Comparison of ENCODE assay signal across 9 cellular contexts in genomic region chr1:47225430-47226100, GRCh38. TPM values are rescaled to one million over a fixed set of nuclear protein-coding genes. Genes with fewer than 3 reads are reported as not detected.
DNase-seq lines count a peak whose midpoint lies in the region; ATAC-seq, FAIRE-seq and TF ChIP-seq lines count a peak whose summit lies in the region.
"Had no signal": no experiment of that assay in that cellular context is flagged by ENCODE, and none has a peak within 500 bp of the region (broad histone marks: within the 10 kb centered on the region; RNA-seq: fewer than 3 reads in every experiment).

No MANE protein-coding gene starts in this region.

- no peak for TF ChIP-seq EP300 in K562 (IDR thresholded peaks at IDR 0.05; ENCODE audit: low read length)

- no peak for ATAC-seq in K562
- ATAC-seq in GM21619 (IDR thresholded peaks at IDR 0.05; ENCODE audit: unreplicated experiment), result no peak

- intact Hi-C loops in K562 (cut with micrococcal nuclease), result loop anchor here (5.0 kb wide), 1 partner anchor 37 kb away; no protein-coding TSS in a partner anchor

- no TSS peak for BruUV-seq in K562 (replicated peaks; lab: Mats Ljungman, UMichigan)

- no peak overlapping the region for H4K5ac ChIP-seq in mesendoderm (ENCODE audit: low read length)

- H3K27ac Mint-ChIP-seq in activated naive CD4-positive, alpha-beta T cell treated with anti-CD3 and anti-CD28 coated beads, Interleukin-2, amount 50 U/mL, for 24 hours, result no peak overlapping the region
- no peak overlapping the region for H3K27ac Mint-ChIP-seq in type B pancreatic cell

- H3K4me1 ChIP-seq in K562 (replicated peaks in 1 of 2; ENCODE audit: control insufficient read depth in 2 of 2, insufficient read depth in 2 of 2, low read length in 2 of 2) (peaks cover 25 to 37% of the 10 kb centered on the region in 2 experiments; a peak in 4 of 5 replicates), mesendoderm (ENCODE audit: control insufficient read depth, low read depth, low read length) (peaks cover 2% of the 10 kb centered on the region)

- H3K27me3 Mint-ChIP-seq in activated naive CD4-positive, alpha-beta T cell treated with anti-CD3 and anti-CD28 coated beads, Interleukin-2, amount 50 U/mL, for 24 hours, result peaks cover 43% of the 10 kb centered on the region
- peaks cover 50% of the 10 kb centered on the region for H3K27me3 Mint-ChIP-seq in type B pancreatic cell

- peak overlapping the region; percentile 79 for H3K56ac ChIP-seq in mesendoderm (ENCODE audit: low read length)

- H3K4me3 ChIP-seq in K562, result no peak overlapping the region
- H3K4me3 ChIP-seq in mesendoderm (ENCODE audit: low read length), result no peak overlapping the region

- H3K9ac ChIP-seq in K562 (ENCODE audit: insufficient read depth in 1 of 2, low read depth in 2 of 2, low read length in 2 of 2), result no peak overlapping the region
- no peak overlapping the region for H3K9ac ChIP-seq in mesendoderm (ENCODE audit: low read length)

- TF ChIP-seq CTCF in K562 (IDR thresholded peaks at IDR 0.05 in 2 of 3, conservative IDR thresholded peaks at IDR 0.05 in 1 of 3; ENCODE audit: insufficient read depth in 2 of 3, low read depth in 1 of 3, low read length in 3 of 3) (no peak), type B pancreatic cell (conservative IDR thresholded peaks at IDR 0.05) (no peak)

- no peak overlapping the region for H2AK5ac ChIP-seq in mesendoderm (ENCODE audit: low read length)

- no peak overlapping the region for H2BK120ac ChIP-seq in mesendoderm (ENCODE audit: low read depth, low read length)

- 94% methylated on average over 15 of the region's 79 CpGs for WGBS in K562 (ENCODE audit: insufficient coverage, low coverage, missing lambda C conversion rate)
- no CpG with 5 or more reads among the region's 79 CpGs for WGBS in mesendoderm (ENCODE audit: extremely low coverage, insufficient coverage, low lambda C conversion rate)

- no peak for TF ChIP-seq RAD21 in K562 (CRISPR knock-in tag; conservative IDR thresholded peaks at IDR 0.05 in 1 of 2, IDR thresholded peaks at IDR 0.05 in 1 of 2)

- no peak overlapping the region for H2BK5ac ChIP-seq in mesendoderm (ENCODE audit: low read length)

- H3K4me2 ChIP-seq in K562 (ENCODE audit: insufficient read depth, low read length), result no peak overlapping the region
- peak overlapping the region; percentile 48 for H3K4me2 ChIP-seq in mesendoderm (ENCODE audit: low read length)

- no peaks in the 10 kb centered on the region for H3K36me3 Mint-ChIP-seq in activated naive CD4-positive, alpha-beta T cell treated with anti-CD3 and anti-CD28 coated beads, Interleukin-2, amount 50 U/mL, for 24 hours
- no peaks in the 10 kb centered on the region for H3K36me3 Mint-ChIP-seq in type B pancreatic cell

- H3K27me3 ChIP-seq in K562 (ENCODE audit: control insufficient read depth in 2 of 2, insufficient read depth in 2 of 2, low read length in 2 of 2) (no peaks in the 10 kb centered on the region), mesendoderm (ENCODE audit: insufficient read depth, low read length, poor library complexity) (peaks cover 86% of the 10 kb centered on the region)

- H3K4me1 Mint-ChIP-seq in activated naive CD4-positive, alpha-beta T cell treated with anti-CD3 and anti-CD28 coated beads, Interleukin-2, amount 50 U/mL, for 24 hours, result peaks cover 21% of the 10 kb centered on the region
- H3K4me1 Mint-ChIP-seq in type B pancreatic cell (ENCODE audit: unreplicated experiment), result no peaks in the 10 kb centered on the region

- H2BK15ac ChIP-seq in mesendoderm (replicated peaks; ENCODE audit: low read depth), result no peak overlapping the region

- H4K20me1 ChIP-seq in K562 (replicated peaks; ENCODE audit: control insufficient read depth, insufficient read depth, low read length), result peaks cover 14% of the 10 kb centered on the region; the same call in 1 of the 2 replicates

- no peak overlapping the region for H3K23ac ChIP-seq in mesendoderm (ENCODE audit: low read length)

- peak overlapping the region; percentile 48 for H3K4me3 Mint-ChIP-seq in activated naive CD4-positive, alpha-beta T cell treated with anti-CD3 and anti-CD28 coated beads, Interleukin-2, amount 50 U/mL, for 24 hours
- H3K4me3 Mint-ChIP-seq in type B pancreatic cell, result peak overlapping the region; percentile 75

- H4K8ac ChIP-seq in mesendoderm (ENCODE audit: low read depth, low read length), result no peak overlapping the region

- peaks cover 97% of the 10 kb centered on the region for H3K79me2 ChIP-seq in K562 (ENCODE audit: control insufficient read depth, insufficient read depth, low read length)
- no peaks in the 10 kb centered on the region for H3K79me2 ChIP-seq in mesendoderm (ENCODE audit: control insufficient read depth, insufficient read depth, low read length)

- no peak overlapping the region for H2AFZ ChIP-seq in K562 (ENCODE audit: low read depth, low read length)

- peaks cover 71% of the 10 kb centered on the region for H3K36me3 ChIP-seq in K562 (ENCODE audit: control insufficient read depth, insufficient read depth, low read length)
- no peaks in the 10 kb centered on the region for H3K36me3 ChIP-seq in mesendoderm (ENCODE audit: control insufficient read depth, insufficient read depth, low read length)

- no peaks in the 10 kb centered on the region for H3K9me3 ChIP-seq in K562 (replicated peaks; ENCODE audit: control insufficient read depth, insufficient read depth, low read depth, low read length)

- in situ Hi-C loops in K562 (cut with MboI), result no loop called here

- POLR2A ChIA-PET in K562 (lab: Yijun Ruan, JAX), result interaction anchor here (1.2 to 5.2 kb wide), 3 partner anchors 13 to 26 kb away, joined by 3 to 80 read pairs (median 8); no protein-coding TSS in a partner anchor

- TF ChIP-seq POLR2A in K562 (conservative IDR thresholded peaks at IDR 0.05), result no peak

- CTCF ChIA-PET in K562 (lab: Yijun Ruan, JAX; ENCODE audit: low intra/inter-chr PET ratio), result no interaction called here

- no peak overlapping the region for H3K4ac ChIP-seq in mesendoderm (ENCODE audit: low read depth, low read length)

- no peak for DNase-seq in activated naive CD4-positive, alpha-beta T cell treated with Interleukin-2 at 50 U/mL for 16 hours
- DNase-seq in K562 (ENCODE audit: extremely low read depth in 1 of 4, low spot score in 3 of 4) (peak in 2 of 4 experiments; percentile 56 to 61), mesendoderm (no peak), type B pancreatic cell (ENCODE audit: extremely low spot score, unreplicated experiment) (no peak), NCI-H1092 treated with DMSO at 0.1 percent for 48 hours (lab: John Stamatoyannopoulos, UW) (no peak), NCI-H1092 (lab: John Stamatoyannopoulos, UW) (no peak)
- DNase-seq: NCI-H2029 had no signal

- H3K9me1 ChIP-seq in K562 (ENCODE audit: control insufficient read depth, insufficient read depth, low read length), result peaks cover 16% of the 10 kb centered on the region

- H3K27ac ChIP-seq in K562 (ENCODE audit: extremely low read depth, low read depth, low read length) (no peak overlapping the region; the same call in 2 of the 3 replicates), mesendoderm (ENCODE audit: low read depth, low read length) (no peak overlapping the region)

- no peaks in the 10 kb centered on the region for H3K9me3 Mint-ChIP-seq in activated naive CD4-positive, alpha-beta T cell treated with anti-CD3 and anti-CD28 coated beads, Interleukin-2, amount 50 U/mL, for 24 hours
- H3K9me3 Mint-ChIP-seq in type B pancreatic cell, result no peaks in the 10 kb centered on the region

- no peaks in the 10 kb centered on the region for H3K79me1 ChIP-seq in mesendoderm (ENCODE audit: low read length)

- H3K18ac ChIP-seq in mesendoderm (ENCODE audit: low read length), result no peak overlapping the region

- no peak for FAIRE-seq in K562 (lab: Jason Lieb, UNC)

RNA-seq across cellular contexts. Expression of gene TAL1, which starts 6.5 kb away (rescaled TPM):
- total RNA-seq in K562 (2011; cell fraction: chromatin; rRNA removed; ENCODE audit: low replicate concordance), result 80.8 and 102 TPM in 2 replicates
- 96.7 and 104 TPM in 2 replicates for total RNA-seq in K562 (2011; cell fraction: nucleolus; rRNA removed)
- 105 and 124 TPM in 2 replicates for total RNA-seq in K562 (2011; cell fraction: nucleoplasm; rRNA removed)
- total RNA-seq in K562 (2014; rRNA removed) (59.7 and 103 TPM in 2 replicates), K562 (2014; rRNA removed; fragmentation: Illumina TruSeq; extraction: Trizol) (67.6 and 79.8 TPM in 2 replicates), K562 (2015; rRNA removed; fragmentation: Illumina TruSeq; extraction: Trizol) (63.5 and 68.1 TPM in 2 replicates), K562 (2021) (76.5 and 81.3 TPM in 2 replicates), type B pancreatic cell (ENCODE audit: low replicate concordance) (not detected in 2 replicates)
- polyA plus RNA-seq in K562 (2011; rRNA removed) (51.1 and 53.3 TPM in 2 replicates), K562 (2014; fragmentation: Illumina TruSeq; extraction: Trizol) (72.3 and 106 TPM in 2 replicates), K562 (2014; fragmentation: Nextera tagmentation; extraction: Ambion mirVana) (10 to 100 TPM; 18.5 to 22.9 TPM), K562 (2014; rRNA removed) (42.7 and 49.5 TPM in 2 replicates)
- polyA plus RNA-seq in K562 (2011; cell fraction: cytosol; rRNA removed), result 34.3 and 44.4 TPM in 2 replicates
- polyA plus RNA-seq in K562 (2011; cell fraction: nucleus; rRNA removed), result 78.7 and 92.4 TPM in 2 replicates
- polyA plus RNA-seq in K562 (2012), result 53.0 and 55.6 TPM in 2 replicates
- polyA minus RNA-seq in K562 (2011; rRNA and poly(A)+ RNA removed), result 55.7 and 60.3 TPM in 2 replicates
- 37.3 and 64.4 TPM in 2 replicates for polyA minus RNA-seq in K562 (2011; cell fraction: cytosol; rRNA and poly(A)+ RNA removed)
- 55.6 and 91.2 TPM in 2 replicates for polyA minus RNA-seq in K562 (2011; cell fraction: nucleus; rRNA and poly(A)+ RNA removed)
- 0.06 TPM for polyA plus RNA-seq in mesendoderm (2013, experiment 1 of 2)
- 0.01 TPM for polyA plus RNA-seq in mesendoderm (2013, experiment 2 of 2)

RNA-seq across cellular contexts. Expression of gene PDZK1IP1, which starts 35.7 kb away (rescaled TPM):
- total RNA-seq in K562 (2011; cell fraction: chromatin; rRNA removed; ENCODE audit: low replicate concordance), result 0.74 and 1.0 TPM in 2 replicates
- total RNA-seq in K562 (2011; cell fraction: nucleolus; rRNA removed), result 0.92 and 1.2 TPM in 2 replicates
- 1.1 and 1.2 TPM in 2 replicates for total RNA-seq in K562 (2011; cell fraction: nucleoplasm; rRNA removed)
- 0.33 and 0.59 TPM in 2 replicates for total RNA-seq in K562 (2014; rRNA removed)
- total RNA-seq in K562 (2014; rRNA removed; fragmentation: Illumina TruSeq; extraction: Trizol), result not detected in 2 replicates
- total RNA-seq in K562 (2015; rRNA removed; fragmentation: Illumina TruSeq; extraction: Trizol), result not detected in 2 replicates
- 0.33 and 0.49 TPM in 2 replicates for total RNA-seq in K562 (2021)
- 0.17 and 0.64 TPM in 2 replicates for polyA plus RNA-seq in K562 (2011; rRNA removed)
- 0.68 and 1.0 TPM in 2 replicates for polyA plus RNA-seq in K562 (2011; cell fraction: cytosol; rRNA removed)
- polyA plus RNA-seq in K562 (2011; cell fraction: nucleus; rRNA removed), result 0.73 and 1.3 TPM in 2 replicates
- polyA plus RNA-seq in K562 (2012), result 0.48 and 0.66 TPM in 2 replicates
- 0.32 and 0.68 TPM in 2 replicates for polyA plus RNA-seq in K562 (2014; fragmentation: Illumina TruSeq; extraction: Trizol)
- polyA plus RNA-seq in K562 (2014; fragmentation: Nextera tagmentation; extraction: Ambion mirVana), result under 1 TPM; 0.45 to 0.55 TPM
- 0.32 and 0.53 TPM in 2 replicates for polyA plus RNA-seq in K562 (2014; rRNA removed)
- not detected in 2 replicates for polyA minus RNA-seq in K562 (2011; rRNA and poly(A)+ RNA removed)
- not detected in 2 replicates for polyA minus RNA-seq in K562 (2011; cell fraction: cytosol; rRNA and poly(A)+ RNA removed)
- polyA minus RNA-seq in K562 (2011; cell fraction: nucleus; rRNA and poly(A)+ RNA removed), result not detected in 2 replicates
- polyA plus RNA-seq in mesendoderm (2013, experiment 1 of 2), result 0.06 TPM
- polyA plus RNA-seq in mesendoderm (2013, experiment 2 of 2), result not detected
- total RNA-seq in type B pancreatic cell (ENCODE audit: low replicate concordance), result not detected in 2 replicates

Comparison
In these comparisons a context has a peak if more than half of its experiments do, and no peak if none do; other contexts are left out.
1. RNA of gene TAL1, which starts 6.5 kb away (total RNA-seq): 59.7 to 124 TPM in K562; not detected in type B pancreatic cell; every median in the first group is over 10 times any median in the second.